In the genomic region with DNA sequence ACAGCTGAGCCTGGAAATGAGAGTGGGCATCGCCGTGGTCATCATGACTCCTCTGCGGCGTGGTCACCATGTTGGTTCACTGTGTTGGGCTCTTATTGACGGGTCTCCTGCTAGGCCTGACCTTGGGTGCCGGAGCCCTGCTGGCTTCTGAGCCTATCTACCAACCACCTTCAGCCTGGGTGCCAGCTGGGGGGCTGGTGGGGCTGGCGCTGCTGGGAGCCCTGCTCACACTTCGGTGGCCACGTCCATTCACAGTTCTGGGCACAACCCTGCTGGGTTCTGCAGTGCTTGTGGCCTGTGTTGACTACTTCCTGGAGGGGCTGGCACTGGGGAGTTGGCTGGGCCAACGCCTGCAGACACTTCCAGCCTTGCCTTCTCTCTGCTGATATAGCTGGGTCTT, we compare ENCODE assay signal across 21 cellular contexts. TPM values are rescaled to one million over a fixed set of nuclear protein-coding genes. Genes with fewer than 3 reads are reported as not detected.
DNase-seq lines count a peak whose midpoint lies in the region; ATAC-seq and TF ChIP-seq lines count a peak whose summit lies in the region.
"Had no signal": no experiment of that assay in that cellular context is flagged by ENCODE, and none has a peak within 500 bp of the region (broad histone marks: within the 10 kb centered on the region; RNA-seq: fewer than 3 reads in every experiment).

No MANE protein-coding gene starts in this region.

- H3K4me1 Mint-ChIP-seq in CD4-positive, CD25-positive, alpha-beta regulatory T cell = peaks cover 0 to 45% (median 24%) of the 10 kb centered on the region in 4 donors
- peaks cover 33% of the 10 kb centered on the region for H3K4me1 Mint-ChIP-seq in brain

- no peak overlapping the region for H2BK5ac ChIP-seq in neuronal stem cell (ENCODE audit: low read length)

- no peak overlapping the region for H4K8ac ChIP-seq in neuronal stem cell (ENCODE audit: low read depth, low read length)

- ATAC-seq in CD4-positive, CD25-positive, alpha-beta regulatory T cell (ENCODE audit: low read depth in 2 of 2) = no peak
- ATAC-seq in HG03139 (IDR thresholded peaks at IDR 0.05; ENCODE audit: unreplicated experiment) = no peak
- no peak for ATAC-seq in GM19397 (IDR thresholded peaks at IDR 0.05; ENCODE audit: unreplicated experiment)
- ATAC-seq: Panc1, SK-N-SH treated with all-trans-retinoic acid at 6 μM for 48 hours had no signal

- H3K27ac ChIP-seq in 22Rv1 (0 out of 2 replicates have a peak overlapping the region, but pooled peaks have one; percentile 7), neuronal stem cell (replicated peaks; ENCODE audit: low read length) (no peak overlapping the region), ascending aorta (peak overlapping the region in 1 of 2 donors; percentile 11)
- H3K27ac ChIP-seq in CD4-positive, CD25-positive, alpha-beta regulatory T cell (ENCODE audit: insufficient read depth, low read length, poor library complexity, severe bottlenecking) = no peak overlapping the region

- DNase-seq in CD4-positive, CD25-positive, alpha-beta regulatory T cell = no peak
- DNase-seq in neuronal stem cell (ENCODE audit: low spot score) (no peak), ascending aorta (ENCODE audit: low spot score in 2 of 2) (no peak)
- DNase-seq: ACHN, C1 segment of cervical spinal cord, DMS79, Karpas-422, NCI-H1694, NCI-H2081, NCI-H2171, NCI-H345, NCI-H524, NCI-H774 had no signal

- H3K18ac ChIP-seq in neuronal stem cell (ENCODE audit: low read length) = no peak overlapping the region

- H2BK12ac ChIP-seq in neuronal stem cell (ENCODE audit: low read length) = peak overlapping the region; percentile 60

- no peaks in the 10 kb centered on the region for H3K27me3 Mint-ChIP-seq in CD4-positive, CD25-positive, alpha-beta regulatory T cell
- H3K27me3 Mint-ChIP-seq in brain = peaks cover 13% of the 10 kb centered on the region
- H3K27me3 Mint-ChIP-seq: IgD-negative memory B cell had no signal

- intact Hi-C loops in ascending aorta (cut with DNase I) = no loop called here

- H3K9me3 ChIP-seq in CD4-positive, CD25-positive, alpha-beta regulatory T cell (ENCODE audit: control insufficient read depth in 2 of 2, low read length in 2 of 2) = no peaks in the 10 kb centered on the region
- no peaks in the 10 kb centered on the region for H3K9me3 ChIP-seq in neuronal stem cell (replicated peaks in 1 of 2; ENCODE audit: control insufficient read depth in 2 of 2, insufficient read depth in 1 of 2, low read depth in 1 of 2, low read length in 2 of 2)
- no peaks in the 10 kb centered on the region for H3K9me3 ChIP-seq in ascending aorta
- H3K9me3 ChIP-seq: HAP-1 had no signal

- no peak overlapping the region for H3K23ac ChIP-seq in neuronal stem cell (ENCODE audit: low read depth, low read length, poor library complexity)

- H3K36me3 ChIP-seq in CD4-positive, CD25-positive, alpha-beta regulatory T cell (ENCODE audit: control insufficient read depth, insufficient read depth, low read length) = no peaks in the 10 kb centered on the region
- H3K36me3 ChIP-seq in neuronal stem cell (replicated peaks in 1 of 2; ENCODE audit: control insufficient read depth in 2 of 2, insufficient read depth in 2 of 2, low read length in 2 of 2) (peaks cover 0 to 5% of the 10 kb centered on the region in 2 donors), ascending aorta (peaks cover 2 to 14% of the 10 kb centered on the region in 2 donors)
- H3K36me3 ChIP-seq: HAP-1 had no signal

- no CpG with 5 or more reads among the region's 10 CpGs for WGBS in neuronal stem cell (ENCODE audit: extremely low coverage in 2 of 2, insufficient read length in 2 of 2, insufficient replicate concordance in 1 of 2), 2 donors

- no peak overlapping the region for H2BK15ac ChIP-seq in neuronal stem cell (ENCODE audit: low read length)

- peaks cover 29% of the 10 kb centered on the region for H3K4me1 ChIP-seq in CD4-positive, CD25-positive, alpha-beta regulatory T cell (ENCODE audit: control insufficient read depth, insufficient read depth, low read length, poor library complexity, severe bottlenecking)
- H3K4me1 ChIP-seq in neuronal stem cell (ENCODE audit: control insufficient read depth in 2 of 2, insufficient read depth in 1 of 2, low read depth in 1 of 2, low read length in 2 of 2) = peaks cover 5 to 8% of the 10 kb centered on the region in 2 donors
- H3K4me1 ChIP-seq in ascending aorta = peaks cover 5 to 15% of the 10 kb centered on the region in 2 donors

- no peak overlapping the region for H4K91ac ChIP-seq in neuronal stem cell (ENCODE audit: low read depth, low read length, poor library complexity)

- peaks cover 0 to 3% (median 0%) of the 10 kb centered on the region in 7 donors for H3K9me3 Mint-ChIP-seq in CD4-positive, CD25-positive, alpha-beta regulatory T cell
- peaks cover 0 to 2% (median 0%) of the 10 kb centered on the region in 5 experiments for H3K9me3 Mint-ChIP-seq in brain
- H3K9me3 Mint-ChIP-seq: IgD-negative memory B cell had no signal

- no peak overlapping the region for H3K9ac ChIP-seq in neuronal stem cell (ENCODE audit: low read depth, low read length, poor library complexity)

- no peak overlapping the region for H3K4me2 ChIP-seq in neuronal stem cell (ENCODE audit: insufficient read depth, low read length, poor library complexity, severe bottlenecking)

- no peaks in the 10 kb centered on the region for H3K79me1 ChIP-seq in neuronal stem cell (ENCODE audit: low read depth, low read length)

- no peaks in the 10 kb centered on the region for H3K27me3 ChIP-seq in CD4-positive, CD25-positive, alpha-beta regulatory T cell (ENCODE audit: control insufficient read depth, insufficient read depth, low read length)
- H3K27me3 ChIP-seq in neuronal stem cell (ENCODE audit: control insufficient read depth in 3 of 3, insufficient read depth in 3 of 3, low read depth in 1 of 3, low read length in 3 of 3) (no peaks in the 10 kb centered on the region), ascending aorta (no peaks in the 10 kb centered on the region)

- no peaks in the 10 kb centered on the region for H3K36me3 Mint-ChIP-seq in CD4-positive, CD25-positive, alpha-beta regulatory T cell
- peaks cover 5% of the 10 kb centered on the region for H3K36me3 Mint-ChIP-seq in brain

- no peak overlapping the region for H2BK120ac ChIP-seq in neuronal stem cell (ENCODE audit: low read depth, low read length)

- H2AFZ ChIP-seq in neuronal stem cell (ENCODE audit: low read length) = no peak overlapping the region

- H3K27ac Mint-ChIP-seq in CD4-positive, CD25-positive, alpha-beta regulatory T cell = no peak overlapping the region
- H3K27ac Mint-ChIP-seq in brain = peak overlapping the region in 3 of 5 experiments; percentile 100

- no peak overlapping the region for H3K4ac ChIP-seq in neuronal stem cell (ENCODE audit: low read length)

- no peak overlapping the region for H3K14ac ChIP-seq in neuronal stem cell (ENCODE audit: low read length)

- peak overlapping the region in 3 of 4 donors; percentile 72 to 99 (median 98) for H3K4me3 Mint-ChIP-seq in CD4-positive, CD25-positive, alpha-beta regulatory T cell
- peak overlapping the region in 4 of 5 experiments; percentile 94 to 99 (median 96) for H3K4me3 Mint-ChIP-seq in brain

- peak overlapping the region; percentile 18 for H2AK5ac ChIP-seq in neuronal stem cell (ENCODE audit: low read depth, low read length)

- TF ChIP-seq CTCF in 22Rv1 (IDR thresholded peaks at IDR 0.05) (no peak), brain (conservative IDR thresholded peaks at IDR 0.05) (no peak), ascending aorta (IDR thresholded peaks at IDR 0.05) (no peak)

- H3K4me3 ChIP-seq in CD4-positive, CD25-positive, alpha-beta regulatory T cell (ENCODE audit: low read depth, low read length) = no peak overlapping the region
- no peak overlapping the region for H3K4me3 ChIP-seq in neuronal stem cell (ENCODE audit: low read length in 2 of 2)
- no peak overlapping the region for H3K4me3 ChIP-seq in ascending aorta
- H3K4me3 ChIP-seq: HAP-1 had no signal

RNA-seq across cellular contexts. Expression of a gene that starts 3.7 kb away (rescaled TPM):
- 19.7 TPM for total RNA-seq in CD4-positive, CD25-positive, alpha-beta regulatory T cell
- 10 to 100 TPM; 38.3 to 43.0 (median 42.3) TPM for polyA plus RNA-seq in CD4-positive, CD25-positive, alpha-beta regulatory T cell
- polyA plus RNA-seq in brain (ENCODE audit: insufficient read depth, low read depth, low replicate concordance) = 34.2 TPM
- polyA plus RNA-seq in neuronal stem cell (2013, experiment 1 of 2) = 16.5 TPM
- 16.1 TPM for polyA plus RNA-seq in neuronal stem cell (2013, experiment 2 of 2)
- 26.1 TPM for total RNA-seq in ascending aorta

RNA-seq across cellular contexts. Expression of a gene that starts 9.7 kb away (rescaled TPM):
- not detected for total RNA-seq in CD4-positive, CD25-positive, alpha-beta regulatory T cell
- polyA plus RNA-seq in CD4-positive, CD25-positive, alpha-beta regulatory T cell = not detected
- polyA plus RNA-seq in brain (ENCODE audit: insufficient read depth, low read depth, low replicate concordance) = 0.15 TPM
- polyA plus RNA-seq in neuronal stem cell (2013, experiment 1 of 2) = 0.24 TPM
- polyA plus RNA-seq in neuronal stem cell (2013, experiment 2 of 2) = 0.21 TPM
- total RNA-seq in ascending aorta = 37.5 TPM
- polyA plus RNA-seq: IgD-negative memory B cell had no signal

RNA-seq across cellular contexts. Expression of a gene that starts 15.2 kb away (rescaled TPM):
- 17.8 TPM for total RNA-seq in CD4-positive, CD25-positive, alpha-beta regulatory T cell
- polyA plus RNA-seq in CD4-positive, CD25-positive, alpha-beta regulatory T cell = 100 to 1,000 TPM; 132 to 199 (median 140) TPM
- 40.8 TPM for polyA plus RNA-seq in brain (ENCODE audit: insufficient read depth, low read depth, low replicate concordance)
- polyA plus RNA-seq in neuronal stem cell (2013, experiment 1 of 2) = 36.2 TPM
- polyA plus RNA-seq in neuronal stem cell (2013, experiment 2 of 2) = 35.5 TPM
- 13.8 TPM for total RNA-seq in ascending aorta

RNA-seq across cellular contexts. Expression of a gene that starts 15.5 kb away (rescaled TPM):
- total RNA-seq in CD4-positive, CD25-positive, alpha-beta regulatory T cell = 49.3 TPM
- 100 to 1,000 TPM; 109 to 159 (median 134) TPM for polyA plus RNA-seq in CD4-positive, CD25-positive, alpha-beta regulatory T cell
- 59.8 TPM for polyA plus RNA-seq in brain (ENCODE audit: insufficient read depth, low read depth, low replicate concordance)
- 236 TPM for polyA plus RNA-seq in neuronal stem cell (2013, experiment 1 of 2)
- 232 TPM for polyA plus RNA-seq in neuronal stem cell (2013, experiment 2 of 2)
- total RNA-seq in ascending aorta = 13.4 TPM

Comparison
In these comparisons a context has a peak if more than half of its experiments do, and no peak if none do; other contexts are left out.
1. H3K27ac Mint-ChIP-seq: peak in brain (3 of 5); none in CD4-positive, CD25-positive, alpha-beta regulatory T cell (0 of 3).
2. RNA of a gene that starts 9.7 kb away (total RNA-seq): 37.5 TPM in ascending aorta (single experiment); not detected in CD4-positive, CD25-positive, alpha-beta regulatory T cell (single experiment); every median in the first group is over 10 times any median in the second.